Comparison of ENCODE assay signal across 8 cellular contexts in the genomic region with DNA sequence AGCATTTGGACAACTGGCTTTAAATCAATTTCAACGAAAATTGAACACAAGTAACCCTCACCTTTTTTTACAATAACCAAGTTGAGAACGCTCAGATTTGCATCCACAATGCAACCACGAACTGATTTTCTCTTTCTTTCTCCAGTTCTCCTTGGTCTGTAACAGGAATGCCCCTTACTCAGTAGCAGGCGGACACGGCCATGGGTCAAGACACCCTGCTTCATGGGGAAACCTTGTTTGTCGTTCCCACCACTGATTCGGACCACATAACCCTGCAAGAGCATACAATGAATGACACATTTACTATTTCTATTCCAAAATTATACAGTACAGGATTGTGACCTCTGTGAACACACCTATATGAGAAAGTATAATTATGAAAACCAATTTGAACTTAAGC. TPM values are rescaled to one million over a fixed set of nuclear protein-coding genes. Genes with fewer than 3 reads are reported as not detected.
DNase-seq lines count a peak whose midpoint lies in the region; ATAC-seq and TF ChIP-seq lines count a peak whose summit lies in the region.

No MANE protein-coding gene starts in this region.

- TF ChIP-seq RAD21 in neural cell (conservative IDR thresholded peaks at IDR 0.05), result no peak

- H3K9me2 ChIP-seq in MM.1S (replicated peaks; ENCODE audit: insufficient read depth, low read length), result no peaks in the 10 kb centered on the region
- H3K9me2 ChIP-seq in neural cell (ENCODE audit: insufficient read depth, low read length), result no peaks in the 10 kb centered on the region

- peaks cover 4% of the 10 kb centered on the region; the same call in 1 of the 2 replicates for H4K20me1 ChIP-seq in MM.1S (ENCODE audit: insufficient read depth, low read length)
- H4K20me1 ChIP-seq in neural cell (ENCODE audit: insufficient read depth), result no peaks in the 10 kb centered on the region

- H3K27me3 ChIP-seq in CD8-positive, alpha-beta memory T cell (ENCODE audit: insufficient read depth, low read length, poor library complexity, severe bottlenecking), result no peaks in the 10 kb centered on the region
- H3K27me3 ChIP-seq in MM.1S (replicated peaks; ENCODE audit: insufficient read depth, low read length), result no peaks in the 10 kb centered on the region
- no peaks in the 10 kb centered on the region for H3K27me3 ChIP-seq in neural cell (ENCODE audit: insufficient read depth, low read depth, low read length)

- H3K9ac ChIP-seq in MM.1S (ENCODE audit: low read length), result peak overlapping the region; percentile 90; the same call in 1 of the 2 replicates
- peak overlapping the region; percentile 77 for H3K9ac ChIP-seq in neural cell (ENCODE audit: low read length)

- H3K4me2 ChIP-seq in MM.1S (ENCODE audit: low read depth, low read length) (peak overlapping the region; percentile 56), neural cell (ENCODE audit: low read length) (peak overlapping the region; percentile 86)

- no peak for DNase-seq in CD8-positive, alpha-beta memory T cell
- DNase-seq in MM.1S (no peak), HEK293T (ENCODE audit: extremely low spot score) (no peak), NOMO-1 (lab: John Stamatoyannopoulos, UW; ENCODE audit: unreplicated experiment in 2 of 2) (no peak), NCI-H2107 (lab: John Stamatoyannopoulos, UW) (no peak)

- TF ChIP-seq EP300 in neural cell (conservative IDR thresholded peaks at IDR 0.05; ENCODE audit: poor library complexity, severe bottlenecking), result no peak

- no peak for ATAC-seq in HG03097 (IDR thresholded peaks at IDR 0.05; ENCODE audit: low FRiP score, unreplicated experiment)

- H3K4me3 ChIP-seq in CD8-positive, alpha-beta memory T cell (ENCODE audit: low read length), result peak overlapping the region; percentile 97
- H3K4me3 ChIP-seq in MM.1S (ENCODE audit: low read length), result peak overlapping the region; percentile 79
- peak overlapping the region; percentile 78 for H3K4me3 ChIP-seq in neural cell (ENCODE audit: low read length)

- no peak overlapping the region for H2AFZ ChIP-seq in MM.1S (ENCODE audit: low read length)
- no peak overlapping the region for H2AFZ ChIP-seq in neural cell (ENCODE audit: low read depth, low read length)

- H3K9me3 Mint-ChIP-seq in CD8-positive, alpha-beta memory T cell, result peaks cover 0 to 3% (median 0%) of the 10 kb centered on the region in 5 donors
- H3K9me3 Mint-ChIP-seq in dendritic cell treated with granulocyte-macrophage colony-stimulating factor and Interleukin-4, amounts not matched to agents 40 ng/mL and 50 ng/mL, for 4 days, result no peaks in the 10 kb centered on the region

- TF ChIP-seq CTCF in MM.1S (IDR thresholded peaks at IDR 0.05; ENCODE audit: low read length) (no peak), neural cell (IDR thresholded peaks at IDR 0.05; ENCODE audit: poor library complexity, severe bottlenecking) (no peak)

- CTCF ChIA-PET in CD8-positive, alpha-beta memory T cell (lab: Charles Lee), result interaction anchor here (1.8 kb wide), 1 partner anchor 86 kb away, joined by 10 read pairs; no protein-coding TSS in a partner anchor
- CTCF ChIA-PET in HEK293T (lab: Yijun Ruan, JAX), result no interaction called here

- H3K79me2 ChIP-seq in MM.1S (ENCODE audit: low read length) (peaks cover 34% of the 10 kb centered on the region), neural cell (replicated peaks; ENCODE audit: insufficient read depth, low read length) (peaks cover 14% of the 10 kb centered on the region)

- H3K4me3 Mint-ChIP-seq in CD8-positive, alpha-beta memory T cell, result peak overlapping the region; percentile 94 to 100 (median 98)
- H3K4me3 Mint-ChIP-seq in dendritic cell treated with granulocyte-macrophage colony-stimulating factor and Interleukin-4, amounts not matched to agents 40 ng/mL and 50 ng/mL, for 4 days, result peak overlapping the region; percentile 96

- peaks cover 40% of the 10 kb centered on the region for H3K36me3 ChIP-seq in CD8-positive, alpha-beta memory T cell (ENCODE audit: insufficient read depth, low read length)
- H3K36me3 ChIP-seq in MM.1S (replicated peaks; ENCODE audit: insufficient read depth, low read length), result peaks cover 4% of the 10 kb centered on the region; the same call in 1 of the 2 replicates
- peaks cover 5% of the 10 kb centered on the region for H3K36me3 ChIP-seq in neural cell (ENCODE audit: insufficient read depth, low read length)

- peak overlapping the region; percentile 89 for H3K27ac ChIP-seq in CD8-positive, alpha-beta memory T cell (ENCODE audit: low read depth, low read length)
- no peak overlapping the region; the same call in 1 of the 2 replicates for H3K27ac ChIP-seq in MM.1S (ENCODE audit: low read length)
- no peak overlapping the region for H3K27ac ChIP-seq in neural cell (ENCODE audit: low read length)

- peaks cover 46 to 59% (median 49%) of the 10 kb centered on the region in 3 donors for H3K4me1 Mint-ChIP-seq in CD8-positive, alpha-beta memory T cell
- H3K4me1 Mint-ChIP-seq in dendritic cell treated with granulocyte-macrophage colony-stimulating factor and Interleukin-4, amounts not matched to agents 40 ng/mL and 50 ng/mL, for 4 days (ENCODE audit: low read depth), result peaks cover 36% of the 10 kb centered on the region

- intact Hi-C loops in dendritic cell treated with granulocyte-macrophage colony-stimulating factor and Interleukin-4, amounts not matched to agents 40 ng/mL and 50 ng/mL, for 4 days (cut with micrococcal nuclease), result no loop called here

- H3K27ac Mint-ChIP-seq in CD8-positive, alpha-beta memory T cell, result peak overlapping the region; percentile 90 to 100 (median 99)
- peak overlapping the region; percentile 97 for H3K27ac Mint-ChIP-seq in dendritic cell treated with granulocyte-macrophage colony-stimulating factor and Interleukin-4, amounts not matched to agents 40 ng/mL and 50 ng/mL, for 4 days

- H3K36me3 Mint-ChIP-seq in CD8-positive, alpha-beta memory T cell, result peaks cover 6 to 63% (median 33%) of the 10 kb centered on the region in 3 donors
- H3K36me3 Mint-ChIP-seq in dendritic cell treated with granulocyte-macrophage colony-stimulating factor and Interleukin-4, amounts not matched to agents 40 ng/mL and 50 ng/mL, for 4 days (ENCODE audit: low read depth), result peaks cover 73% of the 10 kb centered on the region

- peaks cover 30% of the 10 kb centered on the region for H3K4me1 ChIP-seq in CD8-positive, alpha-beta memory T cell (ENCODE audit: insufficient read depth, low read length)
- H3K4me1 ChIP-seq in MM.1S (ENCODE audit: low read length), result no peaks in the 10 kb centered on the region

- H3K9me3 ChIP-seq in CD8-positive, alpha-beta memory T cell (ENCODE audit: low read length), result no peaks in the 10 kb centered on the region
- H3K9me3 ChIP-seq in MM.1S (replicated peaks; ENCODE audit: insufficient read depth, low read length), result no peaks in the 10 kb centered on the region
- no peaks in the 10 kb centered on the region for H3K9me3 ChIP-seq in neural cell (ENCODE audit: low read length)

- H3F3A ChIP-seq in MM.1S (ENCODE audit: insufficient read depth, low read length), result peaks cover 24% of the 10 kb centered on the region
- peaks cover 6% of the 10 kb centered on the region for H3F3A ChIP-seq in neural cell (ENCODE audit: insufficient read depth, low read length, poor library complexity, severe bottlenecking)

- peaks cover 0 to 1% of the 10 kb centered on the region in 2 donors for H3K27me3 Mint-ChIP-seq in CD8-positive, alpha-beta memory T cell
- H3K27me3 Mint-ChIP-seq in dendritic cell treated with granulocyte-macrophage colony-stimulating factor and Interleukin-4, amounts not matched to agents 40 ng/mL and 50 ng/mL, for 4 days, result no peaks in the 10 kb centered on the region

- POLR2A ChIA-PET in CD8-positive, alpha-beta memory T cell (lab: Charles Lee), result no interaction called here
- POLR2A ChIA-PET in HEK293T (lab: Yijun Ruan, JAX), result no interaction called here

TF ChIP-seq in neural cell, 6 proteins besides CTCF, POLR2A, EP300 and RAD21 (continues in another document):
- TF ChIP-seq SMC3 (conservative IDR thresholded peaks at IDR 0.05; ENCODE audit: poor library complexity) (no peak), TAF1 (IDR thresholded peaks at IDR 0.05; ENCODE audit: low read depth) (no peak), POLR2AphosphoS5 (IDR thresholded peaks at IDR 0.05) (no peak)

TF ChIP-seq in HEK293T, 16 proteins besides CTCF, POLR2A, EP300 and RAD21:
- no peak for TF ChIP-seq FOXK2 (IDR thresholded peaks at IDR 0.05)
- TF ChIP-seq HDGF (IDR thresholded peaks at IDR 0.05; ENCODE audit: borderline replicate concordance), result no peak
- no peak for TF ChIP-seq LEF1 (IDR thresholded peaks at IDR 0.05; ENCODE audit: borderline replicate concordance)
- no peak for TF ChIP-seq SUZ12 (IDR thresholded peaks at IDR 0.05)
- TF ChIP-seq NFRKB (IDR thresholded peaks at IDR 0.05), result no peak
- TF ChIP-seq TARDBP (IDR thresholded peaks at IDR 0.05), result no peak
- TF ChIP-seq ELF4 (IDR thresholded peaks at IDR 0.05), result no peak

RNA-seq across cellular contexts. Expression of a gene that starts 1.4 kb away (rescaled TPM):
- total RNA-seq in CD8-positive, alpha-beta memory T cell, result 1,000 to 10,000 TPM; 3,093 to 3,096 TPM
- polyA plus RNA-seq in CD8-positive, alpha-beta memory T cell, result 2,743 TPM
- polyA plus RNA-seq in neural cell, result 1,018 and 1,189 TPM in 2 replicates
- polyA minus RNA-seq in neural cell, result 349 and 369 TPM in 2 replicates

RNA-seq across cellular contexts. Expression of a gene that starts 30.2 kb away (rescaled TPM):
- 1 to 10 TPM; 2.7 to 3.0 TPM for total RNA-seq in CD8-positive, alpha-beta memory T cell
- 0.38 TPM for polyA plus RNA-seq in CD8-positive, alpha-beta memory T cell
- 3.0 and 7.1 TPM in 2 replicates for polyA plus RNA-seq in neural cell
- 16.1 and 17.1 TPM in 2 replicates for polyA minus RNA-seq in neural cell
